In genomic region chr19:18020212-18021067, GRCh38 we compare ENCODE assay signal across 7 cellular contexts. TPM values are rescaled to one million over a fixed set of nuclear protein-coding genes. Genes with fewer than 3 reads are reported as not detected.
A peak's percentile ranks its signal among the peaks of the same experiment; 100 is the strongest.
DNase-seq lines count a peak whose midpoint lies in the region; ATAC-seq, FAIRE-seq and TF ChIP-seq lines count a peak whose summit lies in the region.

No MANE protein-coding gene starts in this region.

- no peaks in the 10 kb centered on the region for H3K27me3 ChIP-seq in astrocyte (ENCODE audit: insufficient read depth, low read length)

- H3K27me3 Mint-ChIP-seq in astrocyte (ENCODE audit: low read depth, unreplicated experiment) = peaks cover 4% of the 10 kb centered on the region

- no peaks in the 10 kb centered on the region for H3K36me3 ChIP-seq in astrocyte (ENCODE audit: insufficient read depth, low read length)

- no peaks in the 10 kb centered on the region for H4K20me1 ChIP-seq in astrocyte (ENCODE audit: insufficient read depth, low read length)

- H3K36me3 Mint-ChIP-seq in astrocyte (ENCODE audit: low read depth, unreplicated experiment) = peaks cover under 1% of the 10 kb centered on the region

- ATAC-seq in left lobe of liver (peak; percentile 58), HG03354 (IDR thresholded peaks at IDR 0.05; ENCODE audit: poor library complexity, severe bottlenecking, unreplicated experiment) (no peak)

- peaks cover 7% of the 10 kb centered on the region for H3K4me1 Mint-ChIP-seq in astrocyte (ENCODE audit: low read depth, unreplicated experiment)

- H3K27ac ChIP-seq in astrocyte (ENCODE audit: low read depth, low read length) (no peak overlapping the region), substantia nigra (ENCODE audit: low read depth, low read length, poor library complexity, severe bottlenecking) (peak overlapping the region; percentile 99)

- H3K4me2 ChIP-seq in astrocyte (ENCODE audit: low read length) = peak overlapping the region; percentile 71

- no peak overlapping the region for H3K27ac Mint-ChIP-seq in astrocyte (ENCODE audit: unreplicated experiment)

- peak overlapping the region; percentile 43 for H2AFZ ChIP-seq in astrocyte (ENCODE audit: low read depth, low read length)

- H3K4me1 ChIP-seq in astrocyte (ENCODE audit: insufficient read depth, low read length) = peaks cover 27% of the 10 kb centered on the region

- DNase-seq in HUDEP-2 (lab: John Stamatoyannopoulos, UW; ENCODE audit: unreplicated experiment in 76 of 76) = peak in 42 of 76 experiments; percentile 7 to 63 (median 38)
- DNase-seq in astrocyte (ENCODE audit: low read depth) = peak; percentile 18
- peak; percentile 85 for DNase-seq in left lobe of liver (ENCODE audit: low spot score)
- DNase-seq in substantia nigra (lab: John Stamatoyannopoulos, UW) = peak; percentile 62 to 95 (median 88)
- no peak for DNase-seq in activated effector memory CD4-positive, alpha-beta T cell treated with Interleukin-2 at 50 U/mL for 16 hours
- DNase-seq in NCI-H1436 treated with DMSO at 0.1 percent for 48 hours (lab: John Stamatoyannopoulos, UW) = no peak

- TF ChIP-seq CTCF in astrocyte (IDR thresholded peaks at IDR 0.05; ENCODE audit: insufficient read depth, low read depth, low read length) = no peak

- H3K4me3 Mint-ChIP-seq in astrocyte (ENCODE audit: unreplicated experiment) = no peak overlapping the region

- H3K79me2 ChIP-seq in astrocyte (ENCODE audit: insufficient read depth, low read length) = no peaks in the 10 kb centered on the region

- no peak for FAIRE-seq in astrocyte (lab: Jason Lieb, UNC)

- peak overlapping the region; percentile 71 for H3K9ac ChIP-seq in astrocyte (ENCODE audit: low read length)

- no peaks in the 10 kb centered on the region for H3K9me3 Mint-ChIP-seq in astrocyte (ENCODE audit: unreplicated experiment)

- no peaks in the 10 kb centered on the region for H3K9me3 ChIP-seq in astrocyte (ENCODE audit: insufficient read depth, low read depth, low read length)

- no peak overlapping the region for H3K4me3 ChIP-seq in astrocyte (ENCODE audit: insufficient read depth, low read depth, low read length)

RNA-seq across cellular contexts. Expression of gene ARRDC2, which starts 12.5 kb away (rescaled TPM):
- 2.6 and 2.8 TPM in 2 replicates for total RNA-seq in astrocyte
- 6.3 TPM for total RNA-seq in left lobe of liver

RNA-seq across cellular contexts. Expression of gene KCNN1, which starts 53.5 kb away (rescaled TPM):
- total RNA-seq in astrocyte (1.5 and 1.6 TPM in 2 replicates), left lobe of liver (not detected)

Comparison
In these comparisons a context has a peak if more than half of its experiments do, and no peak if none do; other contexts are left out.
1. DNase-seq: peak in HUDEP-2 (42 of 76), astrocyte (single experiment), left lobe of liver (single experiment) and substantia nigra (49 of 49); none in activated effector memory CD4-positive, alpha-beta T cell treated with Interleukin-2 at 50 U/mL for 16 hours (single experiment) and NCI-H1436 treated with DMSO at 0.1 percent for 48 hours (single experiment).